ENCODE assay signal across 8 cellular contexts in genomic region chr1:160085686-160086089, GRCh38. TPM values are rescaled to one million over a fixed set of nuclear protein-coding genes. Genes with fewer than 3 reads are reported as not detected.
DNase-seq lines count a peak whose midpoint lies in the region; ATAC-seq, FAIRE-seq and TF ChIP-seq lines count a peak whose summit lies in the region.

No MANE protein-coding gene starts in this region.

- ATAC-seq in HG02610 (IDR thresholded peaks at IDR 0.05; ENCODE audit: unreplicated experiment) (peak; percentile 56), HepG2 (peak; percentile 84), GM19395 (IDR thresholded peaks at IDR 0.05; ENCODE audit: unreplicated experiment) (no peak)

- peaks cover 7% of the 10 kb centered on the region for H3K4me1 ChIP-seq in HepG2 (ENCODE audit: insufficient read depth, low read length)

- no peak overlapping the region for H2AFZ ChIP-seq in HepG2 (ENCODE audit: low read length)

- H3K36me3 ChIP-seq in HepG2 (replicated peaks in 1 of 2; ENCODE audit: control insufficient read depth in 1 of 2, insufficient read depth in 2 of 2, low read length in 2 of 2), result peaks cover 0 to under 1% of the 10 kb centered on the region in 2 experiments; a peak in 1 of 5 replicates

- peak; percentile 77 for TF ChIP-seq RAD21 in HepG2 (CRISPR knock-in tag; IDR thresholded peaks at IDR 0.05)

- CTCF ChIA-PET in HepG2 (lab: Yijun Ruan, JAX; ENCODE audit: low intra/inter-chr PET ratio, low total read pairs), result interaction anchor here (1.6 kb wide), 1 partner anchor 38 kb away, joined by 7 read pairs; no protein-coding TSS in a partner anchor

- TF ChIP-seq EP300 in HepG2 (IDR thresholded peaks at IDR 0.05; ENCODE audit: low read depth in 2 of 2, low read length in 2 of 2), result no peak
- no peak for TF ChIP-seq EP300 in HepG2 (CRISPR knock-in tag; IDR thresholded peaks at IDR 0.05; ENCODE audit: borderline replicate concordance)

- no peak for TF ChIP-seq POLR2A in HepG2 (IDR thresholded peaks at IDR 0.05; ENCODE audit: insufficient read depth in 1 of 2, low read depth in 2 of 2, low read length in 2 of 2)

- POLR2A ChIA-PET in HepG2 (lab: Yijun Ruan, JAX), result no interaction called here

- no TSS peak for BruUV-seq in HepG2 (replicated peaks; lab: Mats Ljungman, UMichigan)

- H3K9me3 ChIP-seq in HepG2 (ENCODE audit: low read length), result no peaks in the 10 kb centered on the region

- no peaks in the 10 kb centered on the region for H4K20me1 ChIP-seq in HepG2 (ENCODE audit: insufficient read depth, low read length)

- H3K9ac ChIP-seq in HepG2 (ENCODE audit: insufficient read depth, low read depth, low read length), result no peak overlapping the region

- peak; percentile 73 for FAIRE-seq in HepG2 (lab: Jason Lieb, UNC)

- WGBS in HepG2 (ENCODE audit: low lambda C conversion rate), result 33% methylated on average over 11 of the region's 12 CpGs

- TF ChIP-seq CTCF in HepG2 (CRISPR knock-in tag; IDR thresholded peaks at IDR 0.05), result peak; percentile 92

- intact Hi-C loops in HepG2 (cut with micrococcal nuclease; ENCODE audit: unreplicated experiment), result no loop called here

- H3K79me2 ChIP-seq in HepG2 (ENCODE audit: insufficient read depth, low read length), result no peaks in the 10 kb centered on the region

- no peak overlapping the region for H3K4me2 ChIP-seq in HepG2 (ENCODE audit: low read depth, low read length)

- in situ Hi-C loops in HepG2 (cut with HindIII; ENCODE audit: extremely low pct_ligation_motif_present, low pct_unique_long_range_greater_than_20kb), result no loop called here

- H3K27ac ChIP-seq in HepG2 (ENCODE audit: extremely low read length, insufficient read depth, low read length), result no peak overlapping the region

- H3K27me3 ChIP-seq in HepG2 (ENCODE audit: control insufficient read depth in 1 of 2, insufficient read depth in 2 of 2, low read length in 2 of 2), result no peaks in the 10 kb centered on the region

- H3K4me3 ChIP-seq in HepG2 (replicated peaks in 1 of 3; ENCODE audit: insufficient read depth in 1 of 3, low read depth in 2 of 3, low read length in 3 of 3), result no peak overlapping the region

- peak; percentile 21 to 86 (median 73) for DNase-seq in C1 segment of cervical spinal cord (lab: John Stamatoyannopoulos, UW)
- DNase-seq in NCI-H526 treated with DMSO at 0.1 percent for 48 hours (lab: John Stamatoyannopoulos, UW), result peak; percentile 82
- peak; percentile 77 for DNase-seq in activated CD4-positive, alpha-beta T cell treated with anti-CD3 and anti-CD28 coated beads, Interleukin-2, amount 50 U/mL, for 1 hour
- peak; percentile 91 for DNase-seq in cerebellum (ENCODE audit: low spot score)
- peak; percentile 54 for DNase-seq in HepG2 (ENCODE audit: low spot score)
- DNase-seq in stimulated activated CD4-positive, alpha-beta T cell treated with anti-CD3 and anti-CD28 coated beads, Interleukin-4, amount 100 ng/mL, for 48 hours (ENCODE audit: low read depth in 2 of 2), result peak; percentile 76 to 83

RNA-seq across cellular contexts. Expression of gene KCNJ9, which starts 4.3 kb away (rescaled TPM):
- total RNA-seq in cerebellum (12.0 TPM), HepG2 (2016; rRNA removed; fragmentation: Illumina TruSeq; extraction: Trizol) (not detected in 2 replicates)
- not detected in 2 replicates for total RNA-seq in HepG2 (2016; cell fraction: cytosol; rRNA removed; fragmentation: Illumina TruSeq; extraction: Trizol; ENCODE audit: low read depth)
- not detected in 2 replicates for total RNA-seq in HepG2 (2016; cell fraction: insoluble cytoplasmic fraction; rRNA removed; fragmentation: Illumina TruSeq; extraction: Trizol)
- not detected in 2 replicates for total RNA-seq in HepG2 (2016; cell fraction: membrane; rRNA removed; fragmentation: Illumina TruSeq; extraction: Trizol)
- total RNA-seq in HepG2 (2016; cell fraction: nucleus; rRNA removed; fragmentation: Illumina TruSeq; extraction: Trizol), result not detected in 2 replicates
- polyA plus RNA-seq in HepG2 (2011; rRNA removed), result not detected in 2 replicates
- 0.01 TPM in 1 of 2 replicates, not detected in the other for polyA plus RNA-seq in HepG2 (2011; cell fraction: cytosol; rRNA removed)
- polyA plus RNA-seq in HepG2 (2011; cell fraction: nucleus; rRNA removed), result 0.03 and 0.06 TPM in 2 replicates
- not detected in 2 replicates for polyA plus RNA-seq in HepG2 (2012)
- polyA plus RNA-seq in HepG2 (2016; cell fraction: cytosol; fragmentation: Illumina TruSeq; extraction: Trizol; ENCODE audit: low read depth), result not detected in 2 replicates
- polyA plus RNA-seq in HepG2 (2016; cell fraction: insoluble cytoplasmic fraction; fragmentation: Illumina TruSeq; extraction: Trizol; ENCODE audit: low read depth), result not detected in 2 replicates
- polyA plus RNA-seq in HepG2 (2016; cell fraction: membrane; fragmentation: Illumina TruSeq; extraction: Trizol; ENCODE audit: low read depth), result not detected in 2 replicates
- polyA plus RNA-seq in HepG2 (2016; cell fraction: nucleus; fragmentation: Illumina TruSeq; extraction: Trizol; ENCODE audit: insufficient read depth, low read depth), result not detected in 2 replicates
- not detected in 2 replicates for polyA minus RNA-seq in HepG2 (2011; rRNA and poly(A)+ RNA removed; ENCODE audit: low replicate concordance)
- not detected in 2 replicates for polyA minus RNA-seq in HepG2 (2011; cell fraction: cytosol; rRNA and poly(A)+ RNA removed)
- polyA minus RNA-seq in HepG2 (2011; cell fraction: nucleus; rRNA and poly(A)+ RNA removed), result not detected in 2 replicates

RNA-seq across cellular contexts. Expression of gene IGSF8, which starts 12.7 kb away (rescaled TPM):
- 24.0 TPM for total RNA-seq in cerebellum
- total RNA-seq in HepG2 (2016; rRNA removed; fragmentation: Illumina TruSeq; extraction: Trizol), result 8.0 and 24.0 TPM in 2 replicates
- total RNA-seq in HepG2 (2016; cell fraction: cytosol; rRNA removed; fragmentation: Illumina TruSeq; extraction: Trizol; ENCODE audit: low read depth), result 1.8 and 1.9 TPM in 2 replicates
- 7.7 and 25.9 TPM in 2 replicates for total RNA-seq in HepG2 (2016; cell fraction: insoluble cytoplasmic fraction; rRNA removed; fragmentation: Illumina TruSeq; extraction: Trizol)
- total RNA-seq in HepG2 (2016; cell fraction: membrane; rRNA removed; fragmentation: Illumina TruSeq; extraction: Trizol), result 3.4 and 4.0 TPM in 2 replicates
- total RNA-seq in HepG2 (2016; cell fraction: nucleus; rRNA removed; fragmentation: Illumina TruSeq; extraction: Trizol), result 24.1 and 29.5 TPM in 2 replicates
- polyA plus RNA-seq in HepG2 (2011; rRNA removed), result 41.0 and 52.1 TPM in 2 replicates
- 36.7 and 58.5 TPM in 2 replicates for polyA plus RNA-seq in HepG2 (2011; cell fraction: cytosol; rRNA removed)
- polyA plus RNA-seq in HepG2 (2011; cell fraction: nucleus; rRNA removed), result 81.8 and 93.4 TPM in 2 replicates
- 24.4 and 32.1 TPM in 2 replicates for polyA plus RNA-seq in HepG2 (2012)
- polyA plus RNA-seq in HepG2 (2016; cell fraction: cytosol; fragmentation: Illumina TruSeq; extraction: Trizol; ENCODE audit: low read depth), result 1.6 and 1.8 TPM in 2 replicates
- polyA plus RNA-seq in HepG2 (2016; cell fraction: insoluble cytoplasmic fraction; fragmentation: Illumina TruSeq; extraction: Trizol; ENCODE audit: low read depth), result 7.6 and 8.9 TPM in 2 replicates
- polyA plus RNA-seq in HepG2 (2016; cell fraction: membrane; fragmentation: Illumina TruSeq; extraction: Trizol; ENCODE audit: low read depth), result 2.6 and 3.2 TPM in 2 replicates
- polyA plus RNA-seq in HepG2 (2016; cell fraction: nucleus; fragmentation: Illumina TruSeq; extraction: Trizol; ENCODE audit: insufficient read depth, low read depth), result 46.1 TPM in 2 replicates
- polyA minus RNA-seq in HepG2 (2011; rRNA and poly(A)+ RNA removed; ENCODE audit: low replicate concordance), result 27.5 and 60.2 TPM in 2 replicates
- polyA minus RNA-seq in HepG2 (2011; cell fraction: cytosol; rRNA and poly(A)+ RNA removed), result 25.5 and 26.7 TPM in 2 replicates
- polyA minus RNA-seq in HepG2 (2011; cell fraction: nucleus; rRNA and poly(A)+ RNA removed), result 11.6 and 14.0 TPM in 2 replicates

RNA-seq across cellular contexts. Expression of gene KCNJ10, which starts 15.7 kb away (rescaled TPM):
- total RNA-seq in cerebellum (3.4 TPM), HepG2 (2016; rRNA removed; fragmentation: Illumina TruSeq; extraction: Trizol) (4.1 and 4.4 TPM in 2 replicates)
- total RNA-seq in HepG2 (2016; cell fraction: cytosol; rRNA removed; fragmentation: Illumina TruSeq; extraction: Trizol; ENCODE audit: low read depth), result 1.3 and 1.6 TPM in 2 replicates
- 3.2 and 4.0 TPM in 2 replicates for total RNA-seq in HepG2 (2016; cell fraction: insoluble cytoplasmic fraction; rRNA removed; fragmentation: Illumina TruSeq; extraction: Trizol)
- 3.8 and 4.4 TPM in 2 replicates for total RNA-seq in HepG2 (2016; cell fraction: membrane; rRNA removed; fragmentation: Illumina TruSeq; extraction: Trizol)
- 8.4 and 9.2 TPM in 2 replicates for total RNA-seq in HepG2 (2016; cell fraction: nucleus; rRNA removed; fragmentation: Illumina TruSeq; extraction: Trizol)
- 9.9 and 10.3 TPM in 2 replicates for polyA plus RNA-seq in HepG2 (2011; rRNA removed)
- 5.4 and 7.7 TPM in 2 replicates for polyA plus RNA-seq in HepG2 (2011; cell fraction: cytosol; rRNA removed)
- 16.5 and 20.7 TPM in 2 replicates for polyA plus RNA-seq in HepG2 (2011; cell fraction: nucleus; rRNA removed)
- polyA plus RNA-seq in HepG2 (2012), result 3.2 and 4.8 TPM in 2 replicates
- 1.4 and 1.8 TPM in 2 replicates for polyA plus RNA-seq in HepG2 (2016; cell fraction: cytosol; fragmentation: Illumina TruSeq; extraction: Trizol; ENCODE audit: low read depth)
- polyA plus RNA-seq in HepG2 (2016; cell fraction: insoluble cytoplasmic fraction; fragmentation: Illumina TruSeq; extraction: Trizol; ENCODE audit: low read depth), result 6.3 and 7.5 TPM in 2 replicates
- 3.7 and 3.9 TPM in 2 replicates for polyA plus RNA-seq in HepG2 (2016; cell fraction: membrane; fragmentation: Illumina TruSeq; extraction: Trizol; ENCODE audit: low read depth)
- 20.4 and 22.0 TPM in 2 replicates for polyA plus RNA-seq in HepG2 (2016; cell fraction: nucleus; fragmentation: Illumina TruSeq; extraction: Trizol; ENCODE audit: insufficient read depth, low read depth)
- 34.8 TPM in 1 of 2 replicates, not detected in the other for polyA minus RNA-seq in HepG2 (2011; rRNA and poly(A)+ RNA removed; ENCODE audit: low replicate concordance)
- 4.8 and 5.5 TPM in 2 replicates for polyA minus RNA-seq in HepG2 (2011; cell fraction: cytosol; rRNA and poly(A)+ RNA removed)
- 6.7 and 8.1 TPM in 2 replicates for polyA minus RNA-seq in HepG2 (2011; cell fraction: nucleus; rRNA and poly(A)+ RNA removed)

RNA-seq across cellular contexts. Expression of gene ATP1A2, which starts 29.9 kb away (rescaled TPM):
- 118 TPM for total RNA-seq in cerebellum
- not detected in 2 replicates for total RNA-seq in HepG2 (2016; rRNA removed; fragmentation: Illumina TruSeq; extraction: Trizol)
- total RNA-seq in HepG2 (2016; cell fraction: cytosol; rRNA removed; fragmentation: Illumina TruSeq; extraction: Trizol; ENCODE audit: low read depth), result not detected in 2 replicates
- 0.02 TPM in 1 of 2 replicates, not detected in the other for total RNA-seq in HepG2 (2016; cell fraction: insoluble cytoplasmic fraction; rRNA removed; fragmentation: Illumina TruSeq; extraction: Trizol)
- 0.03 TPM in 1 of 2 replicates, not detected in the other for total RNA-seq in HepG2 (2016; cell fraction: membrane; rRNA removed; fragmentation: Illumina TruSeq; extraction: Trizol)
- total RNA-seq in HepG2 (2016; cell fraction: nucleus; rRNA removed; fragmentation: Illumina TruSeq; extraction: Trizol), result not detected in 2 replicates
- 0.16 TPM in 2 replicates for polyA plus RNA-seq in HepG2 (2011; rRNA removed)
- polyA plus RNA-seq in HepG2 (2011; cell fraction: cytosol; rRNA removed), result 0.04 and 0.16 TPM in 2 replicates
- 0.50 and 1.3 TPM in 2 replicates for polyA plus RNA-seq in HepG2 (2011; cell fraction: nucleus; rRNA removed)
- 0.16 and 0.95 TPM in 2 replicates for polyA plus RNA-seq in HepG2 (2012)
- polyA plus RNA-seq in HepG2 (2016; cell fraction: cytosol; fragmentation: Illumina TruSeq; extraction: Trizol; ENCODE audit: low read depth), result not detected in 2 replicates
- polyA plus RNA-seq in HepG2 (2016; cell fraction: insoluble cytoplasmic fraction; fragmentation: Illumina TruSeq; extraction: Trizol; ENCODE audit: low read depth), result not detected in 2 replicates
- polyA plus RNA-seq in HepG2 (2016; cell fraction: membrane; fragmentation: Illumina TruSeq; extraction: Trizol; ENCODE audit: low read depth), result not detected in 2 replicates
- not detected in 2 replicates for polyA plus RNA-seq in HepG2 (2016; cell fraction: nucleus; fragmentation: Illumina TruSeq; extraction: Trizol; ENCODE audit: insufficient read depth, low read depth)
- polyA minus RNA-seq in HepG2 (2011; rRNA and poly(A)+ RNA removed; ENCODE audit: low replicate concordance), result 0.07 and 0.44 TPM in 2 replicates
- 0.18 and 0.79 TPM in 2 replicates for polyA minus RNA-seq in HepG2 (2011; cell fraction: cytosol; rRNA and poly(A)+ RNA removed)
- 0.26 and 0.37 TPM in 2 replicates for polyA minus RNA-seq in HepG2 (2011; cell fraction: nucleus; rRNA and poly(A)+ RNA removed)

RNA-seq across cellular contexts. Expression of gene PIGM, which starts 53.9 kb away (rescaled TPM):
- total RNA-seq in cerebellum (8.7 TPM), HepG2 (2016; rRNA removed; fragmentation: Illumina TruSeq; extraction: Trizol) (2.9 and 4.6 TPM in 2 replicates)
- 0.53 and 0.61 TPM in 2 replicates for total RNA-seq in HepG2 (2016; cell fraction: cytosol; rRNA removed; fragmentation: Illumina TruSeq; extraction: Trizol; ENCODE audit: low read depth)
- 2.7 and 4.5 TPM in 2 replicates for total RNA-seq in HepG2 (2016; cell fraction: insoluble cytoplasmic fraction; rRNA removed; fragmentation: Illumina TruSeq; extraction: Trizol)
- total RNA-seq in HepG2 (2016; cell fraction: membrane; rRNA removed; fragmentation: Illumina TruSeq; extraction: Trizol), result 1.7 and 2.0 TPM in 2 replicates
- total RNA-seq in HepG2 (2016; cell fraction: nucleus; rRNA removed; fragmentation: Illumina TruSeq; extraction: Trizol), result 4.9 and 5.7 TPM in 2 replicates
- 3.4 TPM in 2 replicates for polyA plus RNA-seq in HepG2 (2011; rRNA removed)
- 2.0 and 2.9 TPM in 2 replicates for polyA plus RNA-seq in HepG2 (2011; cell fraction: cytosol; rRNA removed)
- 2.3 and 3.2 TPM in 2 replicates for polyA plus RNA-seq in HepG2 (2011; cell fraction: nucleus; rRNA removed)
- polyA plus RNA-seq in HepG2 (2012), result 3.1 and 4.0 TPM in 2 replicates
- polyA plus RNA-seq in HepG2 (2016; cell fraction: cytosol; fragmentation: Illumina TruSeq; extraction: Trizol; ENCODE audit: low read depth), result 0.49 and 0.60 TPM in 2 replicates
- 3.1 and 3.3 TPM in 2 replicates for polyA plus RNA-seq in HepG2 (2016; cell fraction: insoluble cytoplasmic fraction; fragmentation: Illumina TruSeq; extraction: Trizol; ENCODE audit: low read depth)
- 1.3 and 1.6 TPM in 2 replicates for polyA plus RNA-seq in HepG2 (2016; cell fraction: membrane; fragmentation: Illumina TruSeq; extraction: Trizol; ENCODE audit: low read depth)
- polyA plus RNA-seq in HepG2 (2016; cell fraction: nucleus; fragmentation: Illumina TruSeq; extraction: Trizol; ENCODE audit: insufficient read depth, low read depth), result 7.6 and 8.5 TPM in 2 replicates
- 0.89 and 4.2 TPM in 2 replicates for polyA minus RNA-seq in HepG2 (2011; rRNA and poly(A)+ RNA removed; ENCODE audit: low replicate concordance)
- 2.1 and 2.4 TPM in 2 replicates for polyA minus RNA-seq in HepG2 (2011; cell fraction: cytosol; rRNA and poly(A)+ RNA removed)
- 4.0 and 5.3 TPM in 2 replicates for polyA minus RNA-seq in HepG2 (2011; cell fraction: nucleus; rRNA and poly(A)+ RNA removed)

Comparison
In these comparisons a context has a peak if more than half of its experiments do, and no peak if none do; other contexts are left out.
1. RNA of gene KCNJ9, which starts 4.3 kb away (total RNA-seq): 12.0 TPM in cerebellum (single experiment); not detected in HepG2; every median in the first group is over 10 times any median in the second.
2. Peak in every context shown above with its lines, with median percentiles within 50 percentile points of each other: DNase-seq.